Comparison of ENCODE assay signal across 8 cellular contexts in genomic region chr16:67480833-67481560, GRCh38. TPM values are rescaled to one million over a fixed set of nuclear protein-coding genes. Genes with fewer than 3 reads are reported as not detected.
DNase-seq lines count a peak whose midpoint lies in the region; ATAC-seq and TF ChIP-seq lines count a peak whose summit lies in the region.

Gene ATP6V0D1, minus strand, starts transcription at chr16:67481157. Its CDS starts 71 bp downstream, at chr16:67481086.

- POLR2A ChIA-PET in RWPE1 (lab: Yijun Ruan, JAX; ENCODE audit: low non-redundant PET): interaction anchor here (0.6 to 1.2 kb wide), 2 partner anchors 12 to 214 kb away, joined by 3 to 4 read pairs; no protein-coding TSS in a partner anchor

- peak within 1 kb of the TSS; percentile 98 for H3K27ac Mint-ChIP-seq in activated T-helper 2 cell treated with anti-CD3 and anti-CD28 coated beads, Interferon-gamma antibody, Interleukin-2, Interleukin-4, amounts not matched to agents 10 μg/mL and 5 μg/mL and 100 μg/mL, durations not matched to agents 14 hours and 24 hours and 36 hours
- peak within 1 kb of the TSS; percentile 100 for H3K27ac Mint-ChIP-seq in natural killer cell

- peak; percentile 100 for DNase-seq in ELF-1 (ENCODE audit: low read depth, low spot score)
- DNase-seq in H4 (ENCODE audit: low spot score): peak; percentile 95
- DNase-seq in LNCaP clone FGC (ENCODE audit: low read depth): peak; percentile 91
- DNase-seq in RWPE1 (ENCODE audit: low spot score): peak; percentile 97
- DNase-seq in activated T-helper 2 cell treated with anti-CD3 and anti-CD28 coated beads, Interferon-gamma antibody, Interleukin-2, Interleukin-4, amounts not matched to agents 10 μg/mL and 5 μg/mL and 100 μg/mL, durations not matched to agents 14 hours and 24 hours and 36 hours (ENCODE audit: low spot score): peak; percentile 99
- peak; percentile 97 for DNase-seq in fibroblast of mammary gland (ENCODE audit: low read depth)
- DNase-seq in natural killer cell: peak; percentile 100
- peak; percentile 96 for DNase-seq in stimulated activated naive CD4-positive, alpha-beta T cell treated with Interleukin-2 at 50 U/mL for 16 hours (lab: John Stamatoyannopoulos, UW)

- H3K4me1 Mint-ChIP-seq in activated T-helper 2 cell treated with anti-CD3 and anti-CD28 coated beads, Interferon-gamma antibody, Interleukin-2, Interleukin-4, amounts not matched to agents 10 μg/mL and 5 μg/mL and 100 μg/mL, durations not matched to agents 14 hours and 24 hours and 36 hours (ENCODE audit: low read depth): peaks cover 23% of the 10 kb centered on the region
- peaks cover 37 to 55% of the 10 kb centered on the region in 2 donors for H3K4me1 Mint-ChIP-seq in natural killer cell

- intact Hi-C loops in activated T-helper 2 cell treated with anti-CD3 and anti-CD28 coated beads, Interferon-gamma antibody, Interleukin-2, Interleukin-4, amounts not matched to agents 10 μg/mL and 5 μg/mL and 100 μg/mL, durations not matched to agents 14 hours and 24 hours and 36 hours (cut with micrococcal nuclease): loop anchor here (1.0 to 5.0 kb wide), 4 partner anchors 23 to 325 kb away; partner anchors contain the start of genes FHOD1, RANBP10, SLC9A5 and TSNAXIP1
- intact Hi-C loops in natural killer cell (cut with micrococcal nuclease): loop anchor here (1.0 to 5.0 kb wide), 5 partner anchors 13 to 456 kb away; partner anchors contain the start of genes ACD, CTCF, PARD6A and PSMB10

- TF ChIP-seq CTCF in LNCaP clone FGC (IDR thresholded peaks at IDR 0.05; ENCODE audit: control insufficient read depth, extremely low read depth, insufficient read depth) (peak; percentile 80), RWPE1 (conservative IDR thresholded peaks at IDR 0.05; ENCODE audit: low read depth) (peak; percentile 90), fibroblast of mammary gland (conservative IDR thresholded peaks at IDR 0.05; ENCODE audit: control insufficient read depth, insufficient read depth, low read depth, low read length) (peak; percentile 74), natural killer cell (IDR thresholded peaks at IDR 0.05) (peak; percentile 80)

- peak within 1 kb of the TSS; percentile 99 for H3K4me3 Mint-ChIP-seq in activated T-helper 2 cell treated with anti-CD3 and anti-CD28 coated beads, Interferon-gamma antibody, Interleukin-2, Interleukin-4, amounts not matched to agents 10 μg/mL and 5 μg/mL and 100 μg/mL, durations not matched to agents 14 hours and 24 hours and 36 hours (ENCODE audit: low read depth)
- H3K4me3 Mint-ChIP-seq in natural killer cell: peak within 1 kb of the TSS; percentile 100

- H3K27me3 Mint-ChIP-seq in activated T-helper 2 cell treated with anti-CD3 and anti-CD28 coated beads, Interferon-gamma antibody, Interleukin-2, Interleukin-4, amounts not matched to agents 10 μg/mL and 5 μg/mL and 100 μg/mL, durations not matched to agents 14 hours and 24 hours and 36 hours (ENCODE audit: low read depth): no peaks in the 10 kb centered on the region
- no peaks in the 10 kb centered on the region for H3K27me3 Mint-ChIP-seq in natural killer cell (ENCODE audit: low read depth in 2 of 2)

- H3K4me3 ChIP-seq in LNCaP clone FGC (ENCODE audit: low read depth, low read length) (peak within 1 kb of the TSS; percentile 97), fibroblast of mammary gland (ENCODE audit: control insufficient read depth, low read depth, low read length) (peak within 1 kb of the TSS; percentile 94)

- no peaks in the 10 kb centered on the region for H3K9me3 Mint-ChIP-seq in activated T-helper 2 cell treated with anti-CD3 and anti-CD28 coated beads, Interferon-gamma antibody, Interleukin-2, Interleukin-4, amounts not matched to agents 10 μg/mL and 5 μg/mL and 100 μg/mL, durations not matched to agents 14 hours and 24 hours and 36 hours
- H3K9me3 Mint-ChIP-seq in natural killer cell: no peaks in the 10 kb centered on the region

- peak; percentile 81 to 97 (median 91) for ATAC-seq in natural killer cell

- peak within 1 kb of the TSS; percentile 83 for H3K27ac ChIP-seq in RWPE1

- CTCF ChIA-PET in RWPE1 (lab: Yijun Ruan, JAX): interaction anchor here (0.5 to 2.1 kb wide), 18 partner anchors 12 to 770 kb away, joined by 3 to 13 read pairs (median 3); no protein-coding TSS in a partner anchor

- H3K36me3 Mint-ChIP-seq in activated T-helper 2 cell treated with anti-CD3 and anti-CD28 coated beads, Interferon-gamma antibody, Interleukin-2, Interleukin-4, amounts not matched to agents 10 μg/mL and 5 μg/mL and 100 μg/mL, durations not matched to agents 14 hours and 24 hours and 36 hours (ENCODE audit: low read depth): peaks cover 3% of the 10 kb centered on the region
- no peaks in the 10 kb centered on the region for H3K36me3 Mint-ChIP-seq in natural killer cell

RNA-seq across cellular contexts. Expression of gene ATP6V0D1, which starts in this region (rescaled TPM):
- 99.0 and 101 TPM in 2 replicates for total RNA-seq in H4 (2014; rRNA removed; shearing (Covaris generic))
- total RNA-seq in activated T-helper 2 cell treated with anti-CD3 and anti-CD28 coated beads, Interferon-gamma antibody, Interleukin-2, Interleukin-4, amounts not matched to agents 10 μg/mL and 5 μg/mL and 100 μg/mL, durations not matched to agents 14 hours and 24 hours and 36 hours: 31.5 and 33.9 TPM in 2 replicates
- total RNA-seq in natural killer cell: 10 to 100 TPM; 76.0 to 84.9 (median 83.3) TPM

Comparison
In these comparisons a context has a peak if more than half of its experiments do, and no peak if none do; other contexts are left out.
1. Peak in every context shown above with its lines: DNase-seq, ATAC-seq, H3K4me3 ChIP-seq and H3K27ac ChIP-seq.